Comparison of ENCODE assay signal across 11 cellular contexts in the genomic region with DNA sequence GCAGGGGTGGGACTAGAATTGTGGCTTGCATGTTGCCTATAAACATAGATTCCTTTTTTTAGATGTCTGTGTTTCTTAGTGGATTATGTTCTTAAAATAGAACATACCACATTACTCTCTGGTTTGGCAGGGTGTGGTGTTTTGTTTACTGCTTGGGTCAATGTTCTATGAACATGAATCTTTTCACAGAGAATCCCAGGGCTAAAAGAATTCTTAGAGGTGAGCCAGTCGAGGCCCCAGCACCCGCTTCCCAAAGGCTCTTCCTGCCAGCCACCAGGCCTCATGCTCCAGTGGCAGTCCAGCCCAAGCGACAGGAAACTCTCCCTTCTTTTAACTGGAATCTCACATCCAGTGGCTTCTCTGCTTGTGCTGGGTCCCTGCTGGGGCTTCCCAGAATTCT.
A peak's percentile ranks its signal among the peaks of the same experiment; 100 is the strongest.
DNase-seq lines count a peak whose midpoint lies in the region; ATAC-seq and TF ChIP-seq lines count a peak whose summit lies in the region.
"Had no signal": no experiment of that assay in that cellular context is flagged by ENCODE, and none has a peak within 500 bp of the region (broad histone marks: within the 10 kb centered on the region; RNA-seq: fewer than 3 reads in every experiment).

No MANE protein-coding gene starts in this region.

- H3K4me3 Mint-ChIP-seq in natural killer cell treated with Interleukin-12 subunit alpha and Interleukin-12 subunit beta and Interleukin-15 and Interleukin-18, amount 100 ng/mL, for 72 hours, result no peak overlapping the region

- no peak overlapping the region for H3K4me3 ChIP-seq in SK-N-MC
- H3K4me3 ChIP-seq in retinal pigment epithelial cell (ENCODE audit: low read length), result no peak overlapping the region

- peak overlapping the region; percentile 54 for H3K27ac ChIP-seq in SK-N-MC

- peak overlapping the region in 1 of 2 donors; percentile 8 for H3K27ac Mint-ChIP-seq in natural killer cell treated with Interleukin-12 subunit alpha and Interleukin-12 subunit beta and Interleukin-15 and Interleukin-18, amount 100 ng/mL, for 72 hours

- H3K9me3 ChIP-seq in SK-N-MC (ENCODE audit: low read depth, low read length), result no peaks in the 10 kb centered on the region

- no peak overlapping the region for H3K9ac ChIP-seq in SK-N-MC (ENCODE audit: insufficient read length)

- DNase-seq in GM03348 (ENCODE audit: low spot score) (peak; percentile 63), SK-N-MC (ENCODE audit: low read depth, low spot score) (no peak), Right ventricle myocardium superior (no peak), retinal pigment epithelial cell (ENCODE audit: low read depth) (peak; percentile 77)
- no peak for DNase-seq in natural killer cell treated with Interleukin-12 subunit alpha and Interleukin-12 subunit beta and Interleukin-15 and Interleukin-18, amount 100 ng/mL, for 72 hours (ENCODE audit: low spot score)
- DNase-seq: activated CD8-positive, alpha-beta memory T cell treated with anti-CD3 and anti-CD28 coated beads, Interleukin-2, amount 50 U/mL, for 48 hours; DND-41; NCI-H1417 had no signal

- no peaks in the 10 kb centered on the region for H3K27me3 Mint-ChIP-seq in natural killer cell treated with Interleukin-12 subunit alpha and Interleukin-12 subunit beta and Interleukin-15 and Interleukin-18, amount 100 ng/mL, for 72 hours

- no peaks in the 10 kb centered on the region for H3K36me3 Mint-ChIP-seq in natural killer cell treated with Interleukin-12 subunit alpha and Interleukin-12 subunit beta and Interleukin-15 and Interleukin-18, amount 100 ng/mL, for 72 hours

- no peaks in the 10 kb centered on the region for H3K9me3 Mint-ChIP-seq in natural killer cell treated with Interleukin-12 subunit alpha and Interleukin-12 subunit beta and Interleukin-15 and Interleukin-18, amount 100 ng/mL, for 72 hours

- H3K4me1 Mint-ChIP-seq in natural killer cell treated with Interleukin-12 subunit alpha and Interleukin-12 subunit beta and Interleukin-15 and Interleukin-18, amount 100 ng/mL, for 72 hours (ENCODE audit: low read depth in 2 of 2), result peaks cover 0 to 5% of the 10 kb centered on the region in 2 donors

- ATAC-seq in Right ventricle myocardium superior (ENCODE audit: poor library complexity) (peak; percentile 78), HG03342 (IDR thresholded peaks at IDR 0.05; ENCODE audit: unreplicated experiment) (no peak), HG03378 (IDR thresholded peaks at IDR 0.05; ENCODE audit: unreplicated experiment) (no peak), HG03460 (IDR thresholded peaks at IDR 0.05; ENCODE audit: unreplicated experiment) (no peak)
- ATAC-seq in natural killer cell treated with Interleukin-12 subunit alpha and Interleukin-12 subunit beta and Interleukin-15 and Interleukin-18, amount 100 ng/mL, for 72 hours, result no peak

- no peaks in the 10 kb centered on the region for H3K36me3 ChIP-seq in SK-N-MC (ENCODE audit: insufficient read depth, low read length)

- intact Hi-C loops in Right ventricle myocardium superior (cut with DNase I), result no loop called here

- TF ChIP-seq CTCF in retinal pigment epithelial cell (conservative IDR thresholded peaks at IDR 0.05; ENCODE audit: low read depth, low read length), result no peak

Comparison
In these comparisons a context has a peak if more than half of its experiments do, and no peak if none do; other contexts are left out.
1. DNase-seq: peak in GM03348 (single experiment) and retinal pigment epithelial cell (single experiment); none in SK-N-MC (single experiment), Right ventricle myocardium superior (single experiment) and natural killer cell treated with Interleukin-12 subunit alpha and Interleukin-12 subunit beta and Interleukin-15 and Interleukin-18, amount 100 ng/mL, for 72 hours (single experiment).